In the genomic region with DNA sequence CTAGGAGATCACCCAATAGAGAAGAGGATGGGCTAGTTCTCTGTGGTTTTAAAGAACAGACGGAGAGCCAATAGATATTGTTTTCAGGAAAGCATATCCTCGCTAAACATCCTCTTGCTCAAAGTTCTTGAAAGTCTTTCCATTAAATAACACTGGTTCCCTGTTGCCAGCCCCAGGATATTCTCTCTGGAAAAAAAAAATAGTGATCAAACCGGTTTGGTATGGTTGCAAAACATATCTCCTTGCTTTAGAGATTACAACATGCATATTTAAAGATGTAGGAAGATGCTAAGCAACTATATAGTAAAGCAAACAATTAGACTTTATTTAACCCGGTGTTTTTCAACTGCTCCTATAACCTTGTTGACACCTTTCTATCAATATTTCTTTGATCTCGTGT, we compare ENCODE assay signal across 24 cellular contexts.
"Had no signal": no experiment of that assay in that cellular context is flagged by ENCODE, and none has a peak within 500 bp of the region (broad histone marks: within the 10 kb centered on the region; RNA-seq: fewer than 3 reads in every experiment).

No MANE protein-coding gene starts in this region.

- ATAC-seq: activated naive CD8-positive, alpha-beta T cell treated with anti-CD3 and anti-CD28 coated beads, Interleukin-2, amount 50 U/mL, for 24 hours; activated T-helper 17 cell treated with anti-CD3 and anti-CD28 coated beads, Interleukin-2, amount 50 U/mL, for 72 hours; gastrocnemius medialis; left cardiac atrium; right cardiac atrium; WTC11 had no signal

- H3K4me1 ChIP-seq: esophagus squamous epithelium, spleen, suprapubic skin, tibial artery had no signal

- H3K9me3 ChIP-seq: esophagus squamous epithelium, gastrocnemius medialis, spleen, suprapubic skin, tibial artery had no signal

- H3K27me3 ChIP-seq: esophagus squamous epithelium, gastrocnemius medialis, spleen, suprapubic skin, tibial artery had no signal

- H3K27ac ChIP-seq: epithelial cell of prostate, esophagus squamous epithelium, gastrocnemius medialis, spleen, suprapubic skin, tibial artery had no signal

- DNase-seq: activated CD4-positive, alpha-beta memory T cell treated with anti-CD3 and anti-CD28 coated beads, Interleukin-2, amount 10 ng/mL, durations not matched to agents 7 days and 5 days; activated CD4-positive, alpha-beta T cell treated with anti-CD3 and anti-CD28 coated beads for 1 hour; activated CD4-positive, alpha-beta T cell treated with anti-CD3 and anti-CD28 coated beads, Interleukin-2, amount 10 ng/mL, durations not matched to agents 7 days and 5 days; activated CD8-positive, alpha-beta memory T cell treated with anti-CD3 and anti-CD28 coated beads, Interleukin-2, amount 50 U/mL, for 48 hours; activated naive CD8-positive, alpha-beta T cell treated with anti-CD3 and anti-CD28 coated beads, Interleukin-2, amount 50 U/mL, for 24 hours; activated T-cell treated with anti-CD3 and anti-CD28 coated beads, Interleukin-2, amount 50 U/mL, for 24 hours; dermis blood vessel endothelial cell; effector CD4-positive, alpha-beta T cell; esophagus squamous epithelium; gastrocnemius medialis; glutamatergic neuron; left cardiac atrium; mammary epithelial cell; naive B cell; posterior cingulate gyrus; right cardiac atrium; spleen; stimulated activated naive CD4-positive, alpha-beta T cell; T-helper 2 cell; tibial artery had no signal

- H3K4me3 ChIP-seq: esophagus squamous epithelium, gastrocnemius medialis, spleen, suprapubic skin, tibial artery had no signal

- H3K36me3 ChIP-seq: esophagus squamous epithelium, gastrocnemius medialis, spleen, suprapubic skin, tibial artery had no signal
